ENCODE assay signal across 27 cellular contexts in genomic region chr16:10808850-10809249, GRCh38. TPM values are rescaled to one million over a fixed set of nuclear protein-coding genes. Genes with fewer than 3 reads are reported as not detected.
"Had no signal": no experiment of that assay in that cellular context is flagged by ENCODE, and none has a peak within 500 bp of the region (broad histone marks: within the 10 kb centered on the region; RNA-seq: fewer than 3 reads in every experiment).

No MANE protein-coding gene starts in this region.

- DNase-seq: activated CD4-positive, alpha-beta memory T cell treated with anti-CD3 and anti-CD28 coated beads for 36 hours; activated CD4-positive, alpha-beta T cell treated with anti-CD3 and anti-CD28 coated beads for 1 hour; activated CD4-positive, alpha-beta T cell treated with anti-CD3 and anti-CD28 coated beads, Interleukin-2, amount 10 ng/mL, durations not matched to agents 7 days and 5 days; activated gamma-delta T cell; activated naive CD4-positive, alpha-beta T cell treated with anti-CD3 and anti-CD28 coated beads for 36 hours; activated T-cell treated with anti-CD3 and anti-CD28 coated beads for 4 hours; activated T-cell treated with anti-CD3 and anti-CD28 coated beads, Interleukin-2, amount 50 U/mL, for 48 hours; brain microvascular endothelial cell; MG63; MV-4-11; NCI-H1092 treated with DMSO at 0.1 percent for 48 hours; NCI-H1436; NCI-H1694 treated with DMSO at 0.1 percent for 48 hours; NCI-H2081; NCI-H510A treated with DMSO at 0.1 percent for 48 hours; NCI-H69; NK-92 treated with Interleukin-12 subunit alpha and Interleukin-12 subunit beta, amount 100 ng/mL, for 24 hours; PC-9; SIG-M5; T-helper 17 cell; T-helper 9 cell had no signal

- H3K4me2 ChIP-seq: PC-9 had no signal

- H3K27me3 Mint-ChIP-seq: activated T-helper 17 cell treated with anti-CD3 and anti-CD28 coated beads, Interleukin-2, amount 50 U/mL, for 72 hours had no signal

- H3K27ac ChIP-seq: brain microvascular endothelial cell, cardiac muscle cell, PC-9 had no signal

- H3K36me3 Mint-ChIP-seq: activated CD4-positive, alpha-beta memory T cell treated with anti-CD3 and anti-CD28 coated beads for 36 hours; activated naive CD8-positive, alpha-beta T cell had no signal

- H3K27me3 ChIP-seq: brain microvascular endothelial cell, cardiac muscle cell had no signal

- H3K4me1 Mint-ChIP-seq: WTC11 had no signal

- H3K4me3 ChIP-seq: cardiac muscle cell, MG63, PC-9 had no signal

- H3K9me3 ChIP-seq: MG63 had no signal

- H3K27ac Mint-ChIP-seq: activated CD4-positive, alpha-beta memory T cell treated with anti-CD3 and anti-CD28 coated beads for 36 hours; activated CD4-positive, alpha-beta T cell treated with anti-CD3 and anti-CD28 coated beads, Interleukin-2, amount 10 ng/mL, durations not matched to agents 7 days and 5 days; activated naive CD4-positive, alpha-beta T cell treated with anti-CD3 and anti-CD28 coated beads for 36 hours; activated naive CD8-positive, alpha-beta T cell; activated T-helper 17 cell treated with anti-CD3 and anti-CD28 coated beads, Interleukin-2, amount 50 U/mL, for 72 hours; T-helper 17 cell; WTC11 had no signal

- H2AFZ ChIP-seq: PC-9 had no signal

- H3K4me3 Mint-ChIP-seq: activated CD4-positive, alpha-beta memory T cell treated with anti-CD3 and anti-CD28 coated beads for 36 hours; activated CD4-positive, alpha-beta T cell treated with anti-CD3 and anti-CD28 coated beads, Interleukin-2, amount 10 ng/mL, durations not matched to agents 7 days and 5 days; activated naive CD4-positive, alpha-beta T cell treated with anti-CD3 and anti-CD28 coated beads for 36 hours; activated naive CD8-positive, alpha-beta T cell; activated T-helper 17 cell treated with anti-CD3 and anti-CD28 coated beads, Interleukin-2, amount 50 U/mL, for 72 hours; T-helper 17 cell; WTC11 had no signal

- ATAC-seq: activated T-helper 17 cell treated with anti-CD3 and anti-CD28 coated beads, Interleukin-2, amount 50 U/mL, for 72 hours; T-helper 17 cell; WTC11 had no signal

- H3K36me3 ChIP-seq: brain microvascular endothelial cell, cardiac muscle cell, MG63 had no signal

- H3K9me3 Mint-ChIP-seq: activated CD4-positive, alpha-beta memory T cell treated with anti-CD3 and anti-CD28 coated beads for 36 hours; activated T-helper 17 cell treated with anti-CD3 and anti-CD28 coated beads, Interleukin-2, amount 50 U/mL, for 72 hours had no signal

RNA-seq across cellular contexts. Expression of gene TVP23A, which starts 9.7 kb away (rescaled TPM):
- total RNA-seq: activated CD4-positive, alpha-beta memory T cell treated with anti-CD3 and anti-CD28 coated beads for 36 hours; activated CD4-positive, alpha-beta T cell treated with anti-CD3 and anti-CD28 coated beads, Interleukin-2, amount 10 ng/mL, durations not matched to agents 7 days and 5 days; activated CD8-positive, alpha-beta memory T cell treated with anti-CD3 and anti-CD28 coated beads for 36 hours; activated naive CD4-positive, alpha-beta T cell treated with anti-CD3 and anti-CD28 coated beads for 36 hours; PC-9; RPMI7951; T-helper 17 cell had no signal
